In the genomic region with DNA sequence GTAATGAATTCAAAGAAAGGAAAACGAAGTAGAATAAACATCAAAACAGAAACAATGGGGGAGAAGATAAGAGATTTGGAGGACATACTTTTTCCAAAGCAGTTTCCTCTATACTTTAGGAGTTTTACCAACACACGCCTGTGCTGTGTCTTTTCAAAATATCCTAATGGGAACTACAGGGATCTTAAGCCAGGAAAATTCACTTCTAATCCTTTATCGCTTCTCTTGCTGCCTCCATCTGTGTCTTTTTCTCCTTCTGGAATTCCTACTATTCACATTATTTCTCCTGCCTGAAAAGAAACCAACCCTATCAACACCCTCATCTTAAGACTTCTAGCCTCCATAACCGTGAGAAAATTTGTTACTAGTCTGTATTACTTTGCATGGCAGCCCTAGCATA, we compare ENCODE assay signal across 16 cellular contexts. TPM values are rescaled to one million over a fixed set of nuclear protein-coding genes. Genes with fewer than 3 reads are reported as not detected.
A peak's percentile ranks its signal among the peaks of the same experiment; 100 is the strongest.
DNase-seq lines count a peak whose midpoint lies in the region; ATAC-seq, FAIRE-seq and TF ChIP-seq lines count a peak whose summit lies in the region.
"Had no signal": no experiment of that assay in that cellular context is flagged by ENCODE, and none has a peak within 500 bp of the region (broad histone marks: within the 10 kb centered on the region; RNA-seq: fewer than 3 reads in every experiment).

No MANE protein-coding gene starts in this region.

- no peak overlapping the region for H3K4me3 ChIP-seq in A673 (ENCODE audit: low read depth, low read length, poor library complexity, severe bottlenecking)
- H3K4me3 ChIP-seq in keratinocyte (ENCODE audit: control insufficient read depth in 2 of 3, extremely low read depth in 1 of 3, insufficient read depth in 2 of 3, low read depth in 1 of 3, low read length in 3 of 3): no peak overlapping the region
- H3K4me3 ChIP-seq: psoas muscle had no signal

- H3K27ac ChIP-seq in A673 (ENCODE audit: low read depth, low read length, poor library complexity, severe bottlenecking): peak overlapping the region; percentile 91
- peak overlapping the region; percentile 5 for H3K27ac ChIP-seq in keratinocyte (ENCODE audit: control insufficient read depth, insufficient read depth, low read length)
- H3K27ac ChIP-seq: psoas muscle had no signal

- ATAC-seq in activated CD8-positive, alpha-beta T cell treated with anti-CD3 and anti-CD28 coated beads for 36 hours: no peak
- no peak for ATAC-seq in HG03139 (IDR thresholded peaks at IDR 0.05; ENCODE audit: unreplicated experiment)
- ATAC-seq: left colon, psoas muscle had no signal

- TF ChIP-seq POLR2A in GM18951 (IDR thresholded peaks at IDR 0.05; ENCODE audit: extremely low read depth, insufficient read depth, insufficient read length): peak; percentile 31

- H3K9me3 ChIP-seq in A673 (ENCODE audit: low read depth, low read length, poor library complexity, severe bottlenecking): no peaks in the 10 kb centered on the region
- no peaks in the 10 kb centered on the region for H3K9me3 ChIP-seq in keratinocyte (ENCODE audit: control insufficient read depth, low read depth, low read length)
- H3K9me3 ChIP-seq: psoas muscle had no signal

- H3K4me2 ChIP-seq in keratinocyte (ENCODE audit: control insufficient read depth, extremely low read depth, insufficient read depth, low read depth, low read length): no peak overlapping the region

- peaks cover 56% of the 10 kb centered on the region for H3K4me1 Mint-ChIP-seq in activated CD8-positive, alpha-beta T cell treated with anti-CD3 and anti-CD28 coated beads for 36 hours (ENCODE audit: low read depth)

- in situ Hi-C loops in GM18951 (cut with MboI; ENCODE audit: low sequenced_read_pairs, unreplicated experiment) (no loop called here), G401 (cut with HindIII; ENCODE audit: low sequenced_read_pairs) (no loop called here)

- dilution Hi-C loops in keratinocyte (cut with MboI; ENCODE audit: extremely low pct_ligation_motif_present, low sequenced_read_pairs): no loop called here

- peak overlapping the region; percentile 99 for H3K4me3 Mint-ChIP-seq in activated CD8-positive, alpha-beta T cell treated with anti-CD3 and anti-CD28 coated beads for 36 hours

- CTCF ChIA-PET in A673 (lab: Charles Lee): no interaction called here
- CTCF ChIA-PET in activated CD8-positive, alpha-beta T cell treated with anti-CD3 and anti-CD28 coated beads for 36 hours (lab: Charles Lee): no interaction called here

- no peak overlapping the region for H2AFZ ChIP-seq in keratinocyte (ENCODE audit: control insufficient read depth, low read length)

- H3K79me2 ChIP-seq in keratinocyte (ENCODE audit: control insufficient read depth, insufficient read depth, low read length): peaks cover 100% of the 10 kb centered on the region

- DNase-seq in A673 (ENCODE audit: low spot score) (no peak), keratinocyte (ENCODE audit: low read depth, low spot score) (no peak), NCI-H1436 (lab: John Stamatoyannopoulos, UW) (no peak), NCI-H510A treated with DMSO at 0.1 percent for 48 hours (lab: John Stamatoyannopoulos, UW) (no peak), G401 (ENCODE audit: low spot score) (no peak)
- DNase-seq in activated CD8-positive, alpha-beta T cell treated with anti-CD3 and anti-CD28 coated beads for 36 hours: no peak
- DNase-seq: central memory CD4-positive, alpha-beta T cell; foreskin melanocyte; left colon; NCI-H2171; psoas muscle; SIG-M5 had no signal

- H3K9me3 Mint-ChIP-seq in activated CD8-positive, alpha-beta T cell treated with anti-CD3 and anti-CD28 coated beads for 36 hours: no peaks in the 10 kb centered on the region

- BruUV-seq in A673 (replicated peaks; lab: Mats Ljungman, UMichigan): no TSS peak

- TF ChIP-seq CTCF in A673 (conservative IDR thresholded peaks at IDR 0.05; ENCODE audit: low read depth, low read length) (no peak), keratinocyte (optimal IDR thresholded peaks at IDR 0.05 in 1 of 3, IDR thresholded peaks at IDR 0.05 in 1 of 3, conservative IDR thresholded peaks at IDR 0.05 in 1 of 3; ENCODE audit: extremely low read depth in 1 of 3, insufficient read depth in 2 of 3, low read length in 3 of 3) (no peak)
- TF ChIP-seq CTCF in activated CD8-positive, alpha-beta T cell treated with anti-CD3 and anti-CD28 coated beads for 36 hours (IDR thresholded peaks at IDR 0.05): no peak

- H3K9ac ChIP-seq in keratinocyte (ENCODE audit: control insufficient read depth, extremely low read depth, insufficient read depth, low read length): no peak overlapping the region

- peaks cover 54% of the 10 kb centered on the region for H4K20me1 ChIP-seq in keratinocyte (ENCODE audit: control insufficient read depth, extremely low read depth, insufficient read depth, low read length)

- H3K9me1 ChIP-seq in keratinocyte (ENCODE audit: control insufficient read depth, extremely low read depth, insufficient read depth, low read length): no peaks in the 10 kb centered on the region

- POLR2A ChIA-PET in A673 (lab: Charles Lee; ENCODE audit: low non-redundant PET): no interaction called here
- POLR2A ChIA-PET in activated CD8-positive, alpha-beta T cell treated with anti-CD3 and anti-CD28 coated beads for 36 hours (lab: Charles Lee): interaction anchor here (1.1 to 7.4 kb wide), 5 partner anchors 11 to 34 kb away, joined by 3 to 60 read pairs (median 5); partner anchors contain the start of gene ZNF487

- FAIRE-seq in keratinocyte (lab: Jason Lieb, UNC): no peak
- FAIRE-seq: HTR-8/SVneo had no signal

- peak overlapping the region; percentile 93 for H3K27ac Mint-ChIP-seq in activated CD8-positive, alpha-beta T cell treated with anti-CD3 and anti-CD28 coated beads for 36 hours

- H3K36me3 Mint-ChIP-seq in activated CD8-positive, alpha-beta T cell treated with anti-CD3 and anti-CD28 coated beads for 36 hours (ENCODE audit: low read depth): peaks cover 84% of the 10 kb centered on the region

- H3K36me3 ChIP-seq in A673 (ENCODE audit: insufficient read depth, low read length, poor library complexity, severe bottlenecking) (peaks cover 9% of the 10 kb centered on the region), keratinocyte (ENCODE audit: control insufficient read depth in 2 of 2, extremely low read depth in 1 of 2, insufficient read depth in 2 of 2, low read length in 2 of 2) (peaks cover 3 to 19% of the 10 kb centered on the region in 2 experiments)

- peaks cover 66% of the 10 kb centered on the region for H3K4me1 ChIP-seq in A673 (ENCODE audit: insufficient read depth, low read length, poor library complexity, severe bottlenecking)
- peaks cover 66% of the 10 kb centered on the region for H3K4me1 ChIP-seq in keratinocyte (ENCODE audit: control insufficient read depth, extremely low read depth, insufficient read depth, low read length)

- no peaks in the 10 kb centered on the region for H3K27me3 Mint-ChIP-seq in activated CD8-positive, alpha-beta T cell treated with anti-CD3 and anti-CD28 coated beads for 36 hours

- intact Hi-C loops in A673 (cut with micrococcal nuclease; ENCODE audit: unreplicated experiment): no loop called here
- intact Hi-C loops in activated CD8-positive, alpha-beta T cell treated with anti-CD3 and anti-CD28 coated beads for 36 hours (cut with micrococcal nuclease): no loop called here

- H3K27me3 ChIP-seq in A673 (replicated peaks; ENCODE audit: insufficient read depth, low read depth, low read length, poor library complexity) (no peaks in the 10 kb centered on the region), keratinocyte (ENCODE audit: control insufficient read depth, extremely low read depth, insufficient read depth, low read length) (no peaks in the 10 kb centered on the region)

RNA-seq across cellular contexts. Expression of gene HNRNPF, which starts 6.8 kb away (rescaled TPM):
- 265 and 277 TPM in 2 replicates for total RNA-seq in A673 (2021)
- total RNA-seq in activated CD8-positive, alpha-beta T cell treated with anti-CD3 and anti-CD28 coated beads for 36 hours: 100 to 1,000 TPM; 442 to 445 TPM
- 164 to 238 TPM (median 230 TPM) in 3 replicates for polyA plus RNA-seq in keratinocyte
- 149 TPM for polyA plus RNA-seq in keratinocyte (2011; ENCODE audit: low read depth)
- 154 and 156 TPM in 2 replicates for polyA plus RNA-seq in keratinocyte (2011; cell fraction: cytosol; rRNA removed)
- polyA plus RNA-seq in keratinocyte (2011; cell fraction: nucleus; rRNA removed): 171 and 186 TPM in 2 replicates
- 128 and 184 TPM in 2 replicates for polyA plus RNA-seq in keratinocyte (2012; ENCODE audit: low replicate concordance)
- polyA minus RNA-seq in keratinocyte: 160 to 224 TPM (median 169 TPM) in 3 replicates
- polyA minus RNA-seq in keratinocyte (2011; cell fraction: cytosol; rRNA and poly(A)+ RNA removed): 138 TPM
- polyA minus RNA-seq in keratinocyte (2011; cell fraction: nucleus; rRNA and poly(A)+ RNA removed): 79.5 and 115 TPM in 2 replicates
- total RNA-seq in G401 (2014; rRNA removed; shearing (Covaris generic)): 344 and 404 TPM in 2 replicates

RNA-seq across cellular contexts. Expression of gene FXYD4, which starts 30.7 kb away (rescaled TPM):
- total RNA-seq in A673 (2021): not detected in 2 replicates
- not detected for total RNA-seq in activated CD8-positive, alpha-beta T cell treated with anti-CD3 and anti-CD28 coated beads for 36 hours
- polyA plus RNA-seq in keratinocyte: not detected in 3 replicates
- not detected for polyA plus RNA-seq in keratinocyte (2011; ENCODE audit: low read depth)
- not detected in 2 replicates for polyA plus RNA-seq in keratinocyte (2011; cell fraction: cytosol; rRNA removed)
- polyA plus RNA-seq in keratinocyte (2011; cell fraction: nucleus; rRNA removed): not detected in 2 replicates
- polyA plus RNA-seq in keratinocyte (2012; ENCODE audit: low replicate concordance): not detected in 2 replicates
- not detected in 3 replicates for polyA minus RNA-seq in keratinocyte
- polyA minus RNA-seq in keratinocyte (2011; cell fraction: cytosol; rRNA and poly(A)+ RNA removed): not detected
- not detected in 2 replicates for polyA minus RNA-seq in keratinocyte (2011; cell fraction: nucleus; rRNA and poly(A)+ RNA removed)
- total RNA-seq in G401 (2014; rRNA removed; shearing (Covaris generic)): not detected in 2 replicates
- total RNA-seq: activated CD8-positive, alpha-beta memory T cell treated with anti-CD3 and anti-CD28 coated beads for 36 hours; left colon had no signal

RNA-seq across cellular contexts. Expression of gene ZNF487, which starts 34.7 kb away (rescaled TPM):
- total RNA-seq in A673 (2021): 1.3 and 2.8 TPM in 2 replicates
- 1 to 10 TPM; 1.4 to 1.9 TPM for total RNA-seq in activated CD8-positive, alpha-beta T cell treated with anti-CD3 and anti-CD28 coated beads for 36 hours
- polyA plus RNA-seq in keratinocyte: 3.6 to 5.1 TPM (median 4.1 TPM) in 3 replicates
- 1.0 TPM for polyA plus RNA-seq in keratinocyte (2011; ENCODE audit: low read depth)
- polyA plus RNA-seq in keratinocyte (2011; cell fraction: cytosol; rRNA removed): 4.0 and 4.6 TPM in 2 replicates
- polyA plus RNA-seq in keratinocyte (2011; cell fraction: nucleus; rRNA removed): 4.2 and 6.3 TPM in 2 replicates
- 1.7 and 2.3 TPM in 2 replicates for polyA plus RNA-seq in keratinocyte (2012; ENCODE audit: low replicate concordance)
- 1.6 to 24.1 TPM (median 1.6 TPM) in 3 replicates for polyA minus RNA-seq in keratinocyte
- 5.6 TPM for polyA minus RNA-seq in keratinocyte (2011; cell fraction: cytosol; rRNA and poly(A)+ RNA removed)
- 6.1 and 6.3 TPM in 2 replicates for polyA minus RNA-seq in keratinocyte (2011; cell fraction: nucleus; rRNA and poly(A)+ RNA removed)
- 6.7 and 10.5 TPM in 2 replicates for total RNA-seq in G401 (2014; rRNA removed; shearing (Covaris generic))
